In genomic region chr3:57832925-57833324, GRCh38 we compare ENCODE assay signal across 1 cellular context.
TF ChIP-seq lines count a peak whose summit lies in the region.

No MANE protein-coding gene starts in this region.

TF ChIP-seq in WTC11, 78 proteins besides CTCF, POLR2A, EP300 and RAD21 (continued from another document):
- no peak for TF ChIP-seq NFYB (CRISPR knock-in tag; conservative IDR thresholded peaks at IDR 0.05; ENCODE audit: low read depth)
- TF ChIP-seq, protein P1, sequence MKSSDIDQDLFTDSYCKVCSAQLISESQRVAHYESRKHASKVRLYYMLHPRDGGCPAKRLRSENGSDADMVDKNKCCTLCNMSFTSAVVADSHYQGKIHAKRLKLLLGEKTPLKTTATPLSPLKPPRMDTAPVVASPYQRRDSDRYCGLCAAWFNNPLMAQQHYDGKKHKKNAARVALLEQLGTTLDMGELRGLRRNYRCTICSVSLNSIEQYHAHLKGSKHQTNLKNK (CRISPR knock-in tag; IDR thresholded peaks at IDR 0.05), result no peak
- no peak for TF ChIP-seq SP1 (CRISPR knock-in tag; conservative IDR thresholded peaks at IDR 0.05)
